8 cellular contexts compared by ENCODE assay signal in the genomic region with DNA sequence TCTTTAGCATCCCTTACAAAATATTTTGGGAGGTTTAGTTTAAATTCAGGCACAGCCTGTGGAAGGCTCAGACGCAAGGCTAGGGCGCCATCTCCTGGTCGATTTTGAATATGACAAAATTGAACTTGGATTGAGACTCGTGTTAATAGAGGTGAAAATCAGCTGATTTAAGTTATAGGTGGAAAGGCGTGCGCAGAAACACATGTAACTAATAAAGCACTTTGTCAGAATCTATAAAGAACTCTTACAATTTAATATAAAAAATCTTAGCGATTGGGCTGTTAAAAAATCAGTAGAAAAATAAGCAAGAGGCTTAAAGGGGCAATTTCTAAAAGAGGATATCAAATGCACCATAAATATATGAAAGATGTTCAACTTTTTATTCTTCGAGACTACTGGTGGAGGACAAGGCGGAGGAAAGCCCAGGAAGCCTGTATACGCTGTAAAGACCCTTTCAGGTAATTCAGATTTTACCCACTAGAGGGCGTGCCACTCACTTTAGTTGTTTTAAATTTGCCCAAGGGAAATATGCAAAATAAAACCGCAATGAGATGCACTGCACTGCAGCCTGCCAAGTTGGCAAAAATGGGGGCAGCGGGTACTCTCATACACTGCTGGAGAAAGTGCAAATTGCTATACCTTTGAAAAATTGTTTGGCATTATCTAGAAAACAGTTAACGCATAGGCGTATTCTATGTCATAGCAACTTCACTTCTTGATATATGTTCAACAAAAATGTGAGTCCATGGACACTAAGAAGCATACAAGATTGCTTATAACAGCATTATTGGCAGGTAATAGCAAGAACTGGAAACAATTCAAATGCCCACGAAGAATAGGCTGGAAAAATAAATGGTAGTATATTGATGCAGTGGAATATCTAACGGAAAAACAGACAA.
A peak's percentile ranks its signal among the peaks of the same experiment; 100 is the strongest.
DNase-seq lines count a peak whose midpoint lies in the region; ATAC-seq, FAIRE-seq and TF ChIP-seq lines count a peak whose summit lies in the region.

No MANE protein-coding gene starts in this region.

- peak; percentile 83 for FAIRE-seq in GM19239 (lab: Jason Lieb, UNC)

- TF ChIP-seq CTCF in AG10803 (conservative IDR thresholded peaks at IDR 0.05; ENCODE audit: low read length) = peak; percentile 78

- DNase-seq in AG10803 (ENCODE audit: low read depth) = peak; percentile 73
- peak; percentile 48 for DNase-seq in GM19239 (ENCODE audit: insufficient read length, low spot score)
- peak; percentile 90 to 96 for DNase-seq in NCI-H526 (lab: John Stamatoyannopoulos, UW)
- peak; percentile 71 to 82 for DNase-seq in activated CD4-positive, alpha-beta T cell treated with anti-CD3 and anti-CD28 coated beads, Interleukin-2, amount 50 U/mL, for 48 hours
- DNase-seq in ecto neural progenitor cell (ENCODE audit: low spot score) = peak; percentile 73
- DNase-seq in lung microvascular endothelial cell (ENCODE audit: low read depth in 2 of 2) = peak; percentile 72 to 85
- peak; percentile 74 for DNase-seq in stimulated activated CD8-positive, alpha-beta memory T cell treated with anti-CD3 and anti-CD28 coated beads, Interleukin-12 subunit alpha, Interleukin-12 subunit beta, amount 100 ng/mL, for 1 hour (ENCODE audit: low read depth)

- H3K4me3 ChIP-seq in AG10803 (ENCODE audit: low read length) = peak overlapping the region; percentile 53

- peak; percentile 57 for ATAC-seq in HG03460 (IDR thresholded peaks at IDR 0.05; ENCODE audit: unreplicated experiment)

Comparison
In these comparisons a context has a peak if more than half of its experiments do, and no peak if none do; other contexts are left out.
1. Peak in every context shown above with its lines: DNase-seq, ATAC-seq and H3K4me3 ChIP-seq.